Comparison of ENCODE assay signal across 9 cellular contexts in the genomic region with DNA sequence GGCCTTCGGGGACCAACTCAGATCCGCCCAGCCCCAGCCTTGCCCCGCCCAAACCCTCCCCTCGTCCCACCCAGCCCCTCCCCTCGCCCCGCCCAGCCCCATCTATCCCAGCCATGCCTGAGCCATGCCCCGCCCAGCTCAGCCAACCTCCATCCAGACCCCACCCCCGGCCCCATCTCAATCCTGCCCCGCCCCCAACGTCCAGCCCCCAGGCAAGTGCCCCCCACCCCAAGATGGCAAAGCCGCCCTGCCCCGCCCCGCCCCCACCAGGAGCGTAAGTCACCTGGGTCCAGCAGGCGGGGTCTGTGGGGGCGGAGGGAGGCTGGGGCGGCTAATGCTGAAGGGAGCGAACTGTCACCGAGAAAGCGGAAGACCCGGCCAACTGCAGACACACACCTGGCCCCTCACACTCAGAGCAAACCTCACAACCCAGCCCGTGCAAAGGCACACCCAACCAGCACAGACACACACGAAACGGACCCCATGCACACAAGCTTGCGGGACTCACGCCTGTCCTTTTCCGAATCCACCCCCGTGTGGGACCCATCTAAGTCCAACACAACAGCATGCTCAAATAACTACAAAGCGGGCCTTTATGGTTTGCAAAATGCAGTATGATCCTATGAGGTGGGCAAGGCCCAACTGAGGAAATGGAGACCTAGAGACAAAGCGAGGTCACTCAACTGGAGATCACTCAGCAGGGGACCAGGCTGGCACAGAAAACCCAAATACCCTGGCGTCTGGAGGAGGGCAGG. TPM values are rescaled to one million over a fixed set of nuclear protein-coding genes. Genes with fewer than 3 reads are reported as not detected.
DNase-seq lines count a peak whose midpoint lies in the region; ATAC-seq, FAIRE-seq and TF ChIP-seq lines count a peak whose summit lies in the region.
"Had no signal": no experiment of that assay in that cellular context is flagged by ENCODE, and none has a peak within 500 bp of the region (broad histone marks: within the 10 kb centered on the region; RNA-seq: fewer than 3 reads in every experiment).

No MANE protein-coding gene starts in this region.

- no peaks in the 10 kb centered on the region for H3K27me3 ChIP-seq in right lobe of liver
- no peaks in the 10 kb centered on the region for H3K27me3 ChIP-seq in HepG2 (ENCODE audit: control insufficient read depth in 1 of 2, insufficient read depth in 2 of 2, low read length in 2 of 2)
- H3K27me3 ChIP-seq in HUES64 (ENCODE audit: insufficient read depth, low read length): no peaks in the 10 kb centered on the region
- H3K27me3 ChIP-seq in effector memory CD4-positive, alpha-beta T cell (replicated peaks; ENCODE audit: control insufficient read depth, insufficient read depth, low read length, poor library complexity, severe bottlenecking): no peaks in the 10 kb centered on the region
- H3K27me3 ChIP-seq in muscle layer of duodenum (ENCODE audit: low read depth, low read length): no peaks in the 10 kb centered on the region
- H3K27me3 ChIP-seq in thymus (ENCODE audit: control insufficient read depth, insufficient read depth): no peaks in the 10 kb centered on the region

- BruUV-seq in HepG2 (replicated peaks; lab: Mats Ljungman, UMichigan): no TSS peak

- POLR2A ChIA-PET in HepG2 (lab: Yijun Ruan, JAX): no interaction called here

- peak; percentile 49 to 58 (median 53) for DNase-seq in right lobe of liver
- DNase-seq in HepG2 (ENCODE audit: low spot score): no peak
- peak; percentile 58 to 67 for DNase-seq in activated CD4-positive, alpha-beta T cell treated with anti-CD3 and anti-CD28 coated beads, Interleukin-2, amount 50 U/mL, for 48 hours
- peak; percentile 47 to 59 (median 58) for DNase-seq in effector memory CD4-positive, alpha-beta T cell

- in situ Hi-C loops in HepG2 (cut with HindIII; ENCODE audit: extremely low pct_ligation_motif_present, low pct_unique_long_range_greater_than_20kb): no loop called here

- CTCF ChIA-PET in HepG2 (lab: Yijun Ruan, JAX; ENCODE audit: low intra/inter-chr PET ratio, low total read pairs): no interaction called here

- H3K9me3 ChIP-seq in right lobe of liver: no peaks in the 10 kb centered on the region
- no peaks in the 10 kb centered on the region for H3K9me3 ChIP-seq in HepG2 (ENCODE audit: low read length)
- H3K9me3 ChIP-seq in HUES64 (ENCODE audit: insufficient read depth, low read depth, low read length): no peaks in the 10 kb centered on the region
- no peaks in the 10 kb centered on the region for H3K9me3 ChIP-seq in effector memory CD4-positive, alpha-beta T cell (ENCODE audit: control insufficient read depth, low read length)
- no peaks in the 10 kb centered on the region for H3K9me3 ChIP-seq in muscle layer of duodenum (ENCODE audit: control insufficient read depth in 1 of 2, low read length in 2 of 2)
- no peaks in the 10 kb centered on the region for H3K9me3 ChIP-seq in thymus (ENCODE audit: control insufficient read depth)

- TF ChIP-seq EP300 in HepG2 (IDR thresholded peaks at IDR 0.05; ENCODE audit: low read depth in 2 of 2, low read length in 2 of 2): no peak
- TF ChIP-seq EP300 in HepG2 (CRISPR knock-in tag; IDR thresholded peaks at IDR 0.05; ENCODE audit: borderline replicate concordance): no peak

- H3K4me3 ChIP-seq in right lobe of liver: peak overlapping the region; percentile 44 to 59 (median 46)
- H3K4me3 ChIP-seq in HepG2 (replicated peaks in 1 of 3; ENCODE audit: insufficient read depth in 1 of 3, low read depth in 2 of 3, low read length in 3 of 3): no peak overlapping the region
- H3K4me3 ChIP-seq in HUES64 (ENCODE audit: low read length): peak overlapping the region; percentile 62
- H3K4me3 ChIP-seq in effector memory CD4-positive, alpha-beta T cell (ENCODE audit: insufficient read depth, low read depth, low read length, poor library complexity, severe bottlenecking): peak overlapping the region; percentile 43
- H3K4me3 ChIP-seq in muscle layer of duodenum (ENCODE audit: low read depth in 1 of 2, low read length in 2 of 2): peak overlapping the region; percentile 53 to 66
- H3K4me3 ChIP-seq in thymus (ENCODE audit: low read length): peak overlapping the region; percentile 47

- intact Hi-C loops in right lobe of liver (cut with DNase I) (no loop called here), HepG2 (cut with micrococcal nuclease; ENCODE audit: unreplicated experiment) (no loop called here)

- no peak for ATAC-seq in right lobe of liver
- no peak for ATAC-seq in HepG2
- ATAC-seq in HG03139 (IDR thresholded peaks at IDR 0.05; ENCODE audit: unreplicated experiment): no peak

- 19% methylated on average over 10 of the region's 31 CpGs for WGBS in right lobe of liver (ENCODE audit: insufficient coverage, low coverage, low lambda C conversion rate, missing lambda C conversion rate)
- WGBS in HepG2 (ENCODE audit: low lambda C conversion rate): 96% methylated on average over 31 of the region's 31 CpGs
- WGBS in HUES64: 5% methylated on average over 22 of the region's 31 CpGs
- WGBS in thymus: 3% methylated on average over 31 of the region's 31 CpGs

- no peak for TF ChIP-seq CTCF in right lobe of liver (IDR thresholded peaks at IDR 0.05)
- TF ChIP-seq CTCF in HepG2 (CRISPR knock-in tag; IDR thresholded peaks at IDR 0.05): no peak

- FAIRE-seq in HepG2 (lab: Jason Lieb, UNC): no peak
- FAIRE-seq: G401.6 had no signal

- no peak overlapping the region for H2AFZ ChIP-seq in HepG2 (ENCODE audit: low read length)

- H3K36me3 ChIP-seq in right lobe of liver (peaks cover 0 to 2% (median 0%) of the 10 kb centered on the region in 4 donors), HepG2 (replicated peaks in 1 of 2; ENCODE audit: control insufficient read depth in 1 of 2, insufficient read depth in 2 of 2, low read length in 2 of 2) (0 out of 5 replicates have a peak, but pooled peaks cover 0 to 4% of the 10 kb centered on the region in 2 experiments), HUES64 (ENCODE audit: insufficient read depth, low read length) (peaks cover 2% of the 10 kb centered on the region; the same call in 1 of the 2 replicates), muscle layer of duodenum (ENCODE audit: control insufficient read depth in 1 of 2, insufficient read depth in 2 of 2, low read length in 2 of 2) (peaks cover 0 to 5% of the 10 kb centered on the region in 2 donors), thymus (ENCODE audit: control insufficient read depth, insufficient read depth) (no peaks in the 10 kb centered on the region)
- H3K36me3 ChIP-seq in effector memory CD4-positive, alpha-beta T cell (ENCODE audit: control insufficient read depth, insufficient read depth, low read length): no peaks in the 10 kb centered on the region

- H3K27ac ChIP-seq in right lobe of liver: no peak overlapping the region
- no peak overlapping the region for H3K27ac ChIP-seq in HepG2 (ENCODE audit: extremely low read length, insufficient read depth, low read length)
- no peak overlapping the region; the same call in 1 of the 2 replicates for H3K27ac ChIP-seq in HUES64 (ENCODE audit: low read depth, low read length)
- H3K27ac ChIP-seq in effector memory CD4-positive, alpha-beta T cell (ENCODE audit: insufficient read depth, low read length, poor library complexity, severe bottlenecking): peak overlapping the region; percentile 85
- peak overlapping the region; percentile 49 for H3K27ac ChIP-seq in muscle layer of duodenum (ENCODE audit: low read length)
- peak overlapping the region; percentile 73 for H3K27ac ChIP-seq in thymus (ENCODE audit: low read depth)

- H3K4me2 ChIP-seq in HepG2 (ENCODE audit: low read depth, low read length): no peak overlapping the region

- no peak for TF ChIP-seq POLR2A in right lobe of liver (IDR thresholded peaks at IDR 0.05)
- no peak for TF ChIP-seq POLR2A in HepG2 (IDR thresholded peaks at IDR 0.05; ENCODE audit: insufficient read depth in 1 of 2, low read depth in 2 of 2, low read length in 2 of 2)

- H3K4me1 ChIP-seq in right lobe of liver (peaks cover 0 to 7% (median 0%) of the 10 kb centered on the region in 4 donors), HepG2 (ENCODE audit: insufficient read depth, low read length) (no peaks in the 10 kb centered on the region), HUES64 (ENCODE audit: insufficient read depth, low read length) (peaks cover 8% of the 10 kb centered on the region; the same call in 1 of the 2 replicates), muscle layer of duodenum (ENCODE audit: control insufficient read depth in 1 of 2, insufficient read depth in 2 of 2, low read length in 2 of 2) (peaks cover 5 to 17% of the 10 kb centered on the region in 2 donors), thymus (ENCODE audit: control insufficient read depth, insufficient read depth, low read length) (peaks cover 22% of the 10 kb centered on the region)
- peaks cover 44% of the 10 kb centered on the region for H3K4me1 ChIP-seq in effector memory CD4-positive, alpha-beta T cell (ENCODE audit: control insufficient read depth, insufficient read depth, low read length, poor library complexity, severe bottlenecking)

- no peak for TF ChIP-seq RAD21 in HepG2 (CRISPR knock-in tag; IDR thresholded peaks at IDR 0.05)

- no peak overlapping the region for H3K9ac ChIP-seq in HepG2 (ENCODE audit: insufficient read depth, low read depth, low read length)
- no peak overlapping the region for H3K9ac ChIP-seq in HUES64 (ENCODE audit: low read depth, low read length)

- no peaks in the 10 kb centered on the region for H4K20me1 ChIP-seq in HepG2 (ENCODE audit: insufficient read depth, low read length)

- H3K79me2 ChIP-seq in HepG2 (ENCODE audit: insufficient read depth, low read length): no peaks in the 10 kb centered on the region

RNA-seq across cellular contexts. Expression of a gene that starts 11.5 kb away (rescaled TPM):
- total RNA-seq in right lobe of liver (10 to 100 TPM; 34.7 to 52.2 (median 36.7) TPM), HepG2 (2016; rRNA removed; fragmentation: Illumina TruSeq; extraction: Trizol) (33.2 and 36.5 TPM in 2 replicates)
- 23.2 and 27.7 TPM in 2 replicates for total RNA-seq in HepG2 (2016; cell fraction: cytosol; rRNA removed; fragmentation: Illumina TruSeq; extraction: Trizol; ENCODE audit: low read depth)
- 30.6 and 34.0 TPM in 2 replicates for total RNA-seq in HepG2 (2016; cell fraction: insoluble cytoplasmic fraction; rRNA removed; fragmentation: Illumina TruSeq; extraction: Trizol)
- total RNA-seq in HepG2 (2016; cell fraction: membrane; rRNA removed; fragmentation: Illumina TruSeq; extraction: Trizol): 23.7 and 29.9 TPM in 2 replicates
- total RNA-seq in HepG2 (2016; cell fraction: nucleus; rRNA removed; fragmentation: Illumina TruSeq; extraction: Trizol): 50.1 and 59.4 TPM in 2 replicates
- polyA plus RNA-seq in HepG2 (2011; rRNA removed) (35.5 and 39.8 TPM in 2 replicates), thymus (154 TPM)
- 7.7 and 10.8 TPM in 2 replicates for polyA plus RNA-seq in HepG2 (2011; cell fraction: cytosol; rRNA removed)
- polyA plus RNA-seq in HepG2 (2011; cell fraction: nucleus; rRNA removed): 66.7 and 69.3 TPM in 2 replicates
- polyA plus RNA-seq in HepG2 (2012): 35.2 and 48.0 TPM in 2 replicates
- polyA plus RNA-seq in HepG2 (2016; cell fraction: cytosol; fragmentation: Illumina TruSeq; extraction: Trizol; ENCODE audit: low read depth): 1.0 and 1.1 TPM in 2 replicates
- 24.3 and 27.7 TPM in 2 replicates for polyA plus RNA-seq in HepG2 (2016; cell fraction: insoluble cytoplasmic fraction; fragmentation: Illumina TruSeq; extraction: Trizol; ENCODE audit: low read depth)
- polyA plus RNA-seq in HepG2 (2016; cell fraction: membrane; fragmentation: Illumina TruSeq; extraction: Trizol; ENCODE audit: low read depth): 2.9 and 3.6 TPM in 2 replicates
- polyA plus RNA-seq in HepG2 (2016; cell fraction: nucleus; fragmentation: Illumina TruSeq; extraction: Trizol; ENCODE audit: insufficient read depth, low read depth): 105 and 122 TPM in 2 replicates
- polyA minus RNA-seq in HepG2 (2011; rRNA and poly(A)+ RNA removed; ENCODE audit: low replicate concordance): 18.7 and 34.4 TPM in 2 replicates
- 18.9 and 20.4 TPM in 2 replicates for polyA minus RNA-seq in HepG2 (2011; cell fraction: cytosol; rRNA and poly(A)+ RNA removed)
- polyA minus RNA-seq in HepG2 (2011; cell fraction: nucleus; rRNA and poly(A)+ RNA removed): 91.7 and 107 TPM in 2 replicates
- polyA plus RNA-seq in HUES64 (2013, experiment 1 of 2): 61.0 TPM
- polyA plus RNA-seq in HUES64 (2013, experiment 2 of 2): 71.3 TPM

RNA-seq across cellular contexts. Expression of a gene that starts 13.9 kb away (rescaled TPM):
- total RNA-seq in right lobe of liver: 1 to 10 TPM in 5 of 6 experiments, under 1 TPM in 1; 0.53 to 1.9 (median 1.1) TPM
- total RNA-seq in HepG2 (2016; rRNA removed; fragmentation: Illumina TruSeq; extraction: Trizol): 0.42 TPM in 1 of 2 replicates, not detected in the other
- not detected in 2 replicates for total RNA-seq in HepG2 (2016; cell fraction: cytosol; rRNA removed; fragmentation: Illumina TruSeq; extraction: Trizol; ENCODE audit: low read depth)
- 0.13 and 0.52 TPM in 2 replicates for total RNA-seq in HepG2 (2016; cell fraction: insoluble cytoplasmic fraction; rRNA removed; fragmentation: Illumina TruSeq; extraction: Trizol)
- total RNA-seq in HepG2 (2016; cell fraction: membrane; rRNA removed; fragmentation: Illumina TruSeq; extraction: Trizol): not detected in 2 replicates
- total RNA-seq in HepG2 (2016; cell fraction: nucleus; rRNA removed; fragmentation: Illumina TruSeq; extraction: Trizol): 1.1 and 1.7 TPM in 2 replicates
- 0.70 and 0.88 TPM in 2 replicates for polyA plus RNA-seq in HepG2 (2011; rRNA removed)
- polyA plus RNA-seq in HepG2 (2011; cell fraction: cytosol; rRNA removed): 0.13 TPM in 1 of 2 replicates, not detected in the other
- polyA plus RNA-seq in HepG2 (2011; cell fraction: nucleus; rRNA removed): 3.4 and 3.8 TPM in 2 replicates
- polyA plus RNA-seq in HepG2 (2012): 1.0 and 1.6 TPM in 2 replicates
- not detected in 2 replicates for polyA plus RNA-seq in HepG2 (2016; cell fraction: cytosol; fragmentation: Illumina TruSeq; extraction: Trizol; ENCODE audit: low read depth)
- not detected in 2 replicates for polyA plus RNA-seq in HepG2 (2016; cell fraction: insoluble cytoplasmic fraction; fragmentation: Illumina TruSeq; extraction: Trizol; ENCODE audit: low read depth)
- not detected in 2 replicates for polyA plus RNA-seq in HepG2 (2016; cell fraction: membrane; fragmentation: Illumina TruSeq; extraction: Trizol; ENCODE audit: low read depth)
- polyA plus RNA-seq in HepG2 (2016; cell fraction: nucleus; fragmentation: Illumina TruSeq; extraction: Trizol; ENCODE audit: insufficient read depth, low read depth): 2.7 and 2.9 TPM in 2 replicates
- polyA minus RNA-seq in HepG2 (2011; rRNA and poly(A)+ RNA removed; ENCODE audit: low replicate concordance): 1.2 and 2.3 TPM in 2 replicates
- polyA minus RNA-seq in HepG2 (2011; cell fraction: cytosol; rRNA and poly(A)+ RNA removed): not detected in 2 replicates
- 4.1 and 7.7 TPM in 2 replicates for polyA minus RNA-seq in HepG2 (2011; cell fraction: nucleus; rRNA and poly(A)+ RNA removed)
- 1.5 TPM for polyA plus RNA-seq in HUES64 (2013, experiment 1 of 2)
- polyA plus RNA-seq in HUES64 (2013, experiment 2 of 2): 3.2 TPM
- 1.3 TPM for polyA plus RNA-seq in thymus

RNA-seq across cellular contexts. Expression of a gene that starts 46.5 kb away (rescaled TPM):
- total RNA-seq in right lobe of liver: 10 to 100 TPM in 3 of 6 experiments, 1 to 10 TPM in 3; 4.7 to 31.8 (median 8.6) TPM
- total RNA-seq in HepG2 (2016; rRNA removed; fragmentation: Illumina TruSeq; extraction: Trizol): 129 and 160 TPM in 2 replicates
- 72.9 and 79.2 TPM in 2 replicates for total RNA-seq in HepG2 (2016; cell fraction: cytosol; rRNA removed; fragmentation: Illumina TruSeq; extraction: Trizol; ENCODE audit: low read depth)
- 127 and 156 TPM in 2 replicates for total RNA-seq in HepG2 (2016; cell fraction: insoluble cytoplasmic fraction; rRNA removed; fragmentation: Illumina TruSeq; extraction: Trizol)
- total RNA-seq in HepG2 (2016; cell fraction: membrane; rRNA removed; fragmentation: Illumina TruSeq; extraction: Trizol): 118 and 120 TPM in 2 replicates
- total RNA-seq in HepG2 (2016; cell fraction: nucleus; rRNA removed; fragmentation: Illumina TruSeq; extraction: Trizol): 40.1 and 46.2 TPM in 2 replicates
- 47.6 and 50.8 TPM in 2 replicates for polyA plus RNA-seq in HepG2 (2011; rRNA removed)
- polyA plus RNA-seq in HepG2 (2011; cell fraction: cytosol; rRNA removed): 77.2 and 99.2 TPM in 2 replicates
- polyA plus RNA-seq in HepG2 (2011; cell fraction: nucleus; rRNA removed): 35.2 and 42.2 TPM in 2 replicates
- polyA plus RNA-seq in HepG2 (2012): 50.7 and 56.1 TPM in 2 replicates
- 74.7 and 76.8 TPM in 2 replicates for polyA plus RNA-seq in HepG2 (2016; cell fraction: cytosol; fragmentation: Illumina TruSeq; extraction: Trizol; ENCODE audit: low read depth)
- 123 and 134 TPM in 2 replicates for polyA plus RNA-seq in HepG2 (2016; cell fraction: insoluble cytoplasmic fraction; fragmentation: Illumina TruSeq; extraction: Trizol; ENCODE audit: low read depth)
- polyA plus RNA-seq in HepG2 (2016; cell fraction: membrane; fragmentation: Illumina TruSeq; extraction: Trizol; ENCODE audit: low read depth): 94.9 and 101 TPM in 2 replicates
- polyA plus RNA-seq in HepG2 (2016; cell fraction: nucleus; fragmentation: Illumina TruSeq; extraction: Trizol; ENCODE audit: insufficient read depth, low read depth): 69.1 and 70.7 TPM in 2 replicates
- polyA minus RNA-seq in HepG2 (2011; rRNA and poly(A)+ RNA removed; ENCODE audit: low replicate concordance): 57.7 and 87.9 TPM in 2 replicates
- polyA minus RNA-seq in HepG2 (2011; cell fraction: cytosol; rRNA and poly(A)+ RNA removed): 11.6 and 28.0 TPM in 2 replicates
- 4.2 and 7.6 TPM in 2 replicates for polyA minus RNA-seq in HepG2 (2011; cell fraction: nucleus; rRNA and poly(A)+ RNA removed)
- polyA plus RNA-seq in HUES64 (2013, experiment 1 of 2): 137 TPM
- polyA plus RNA-seq in HUES64 (2013, experiment 2 of 2): 136 TPM
- polyA plus RNA-seq in thymus: 30.6 TPM

RNA-seq across cellular contexts. Expression of a gene that starts 53.8 kb away (rescaled TPM):
- total RNA-seq in right lobe of liver (not detected), HepG2 (2016; rRNA removed; fragmentation: Illumina TruSeq; extraction: Trizol) (not detected in 2 replicates)
- not detected in 2 replicates for total RNA-seq in HepG2 (2016; cell fraction: cytosol; rRNA removed; fragmentation: Illumina TruSeq; extraction: Trizol; ENCODE audit: low read depth)
- not detected in 2 replicates for total RNA-seq in HepG2 (2016; cell fraction: insoluble cytoplasmic fraction; rRNA removed; fragmentation: Illumina TruSeq; extraction: Trizol)
- not detected in 2 replicates for total RNA-seq in HepG2 (2016; cell fraction: membrane; rRNA removed; fragmentation: Illumina TruSeq; extraction: Trizol)
- total RNA-seq in HepG2 (2016; cell fraction: nucleus; rRNA removed; fragmentation: Illumina TruSeq; extraction: Trizol): not detected in 2 replicates
- polyA plus RNA-seq in HepG2 (2011; rRNA removed) (0.26 TPM in 1 of 2 replicates, not detected in the other), thymus (not detected)
- not detected in 2 replicates for polyA plus RNA-seq in HepG2 (2011; cell fraction: cytosol; rRNA removed)
- 0.37 and 0.80 TPM in 2 replicates for polyA plus RNA-seq in HepG2 (2011; cell fraction: nucleus; rRNA removed)
- not detected in 2 replicates for polyA plus RNA-seq in HepG2 (2012)
- polyA plus RNA-seq in HepG2 (2016; cell fraction: cytosol; fragmentation: Illumina TruSeq; extraction: Trizol; ENCODE audit: low read depth): not detected in 2 replicates
- not detected in 2 replicates for polyA plus RNA-seq in HepG2 (2016; cell fraction: insoluble cytoplasmic fraction; fragmentation: Illumina TruSeq; extraction: Trizol; ENCODE audit: low read depth)
- not detected in 2 replicates for polyA plus RNA-seq in HepG2 (2016; cell fraction: membrane; fragmentation: Illumina TruSeq; extraction: Trizol; ENCODE audit: low read depth)
- not detected in 2 replicates for polyA plus RNA-seq in HepG2 (2016; cell fraction: nucleus; fragmentation: Illumina TruSeq; extraction: Trizol; ENCODE audit: insufficient read depth, low read depth)
- not detected in 2 replicates for polyA minus RNA-seq in HepG2 (2011; rRNA and poly(A)+ RNA removed; ENCODE audit: low replicate concordance)
- polyA minus RNA-seq in HepG2 (2011; cell fraction: cytosol; rRNA and poly(A)+ RNA removed): not detected in 2 replicates
- polyA minus RNA-seq in HepG2 (2011; cell fraction: nucleus; rRNA and poly(A)+ RNA removed): not detected in 2 replicates
- polyA plus RNA-seq in HUES64 (2013, experiment 1 of 2): 22.1 TPM
- polyA plus RNA-seq in HUES64 (2013, experiment 2 of 2): 20.0 TPM

Comparison
In these comparisons a context has a peak if more than half of its experiments do, and no peak if none do; other contexts are left out.
1. H3K4me3 ChIP-seq: peak in right lobe of liver (3 of 3), HUES64 (single experiment), effector memory CD4-positive, alpha-beta T cell (single experiment), muscle layer of duodenum (2 of 2) and thymus (single experiment); none in HepG2 (0 of 3).
2. H3K27ac ChIP-seq: peak in effector memory CD4-positive, alpha-beta T cell (single experiment), muscle layer of duodenum (single experiment) and thymus (single experiment); none in right lobe of liver (0 of 3), HepG2 (single experiment) and HUES64 (single experiment).